ENCODE assay signal across 16 cellular contexts in the genomic region with DNA sequence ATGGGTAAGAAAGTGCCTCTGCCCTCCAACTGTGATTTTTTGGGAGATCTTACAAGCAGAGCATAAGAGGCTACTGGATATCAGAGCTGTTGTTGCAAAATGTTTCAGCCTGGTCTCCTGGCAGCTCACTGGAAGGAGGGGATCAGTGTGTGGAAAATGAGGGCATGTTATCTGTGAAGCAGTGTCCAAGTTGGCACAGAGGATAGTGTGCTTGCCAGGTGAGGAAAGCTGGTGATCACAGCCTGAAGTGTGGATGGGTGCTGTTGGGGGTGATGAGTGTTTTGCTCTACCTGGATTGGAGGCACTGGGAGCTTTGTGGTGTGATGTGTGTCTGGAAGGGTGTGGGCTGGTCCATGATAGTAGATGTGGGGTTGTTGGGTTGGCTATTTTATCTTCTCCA.
DNase-seq lines count a peak whose midpoint lies in the region; ATAC-seq and TF ChIP-seq lines count a peak whose summit lies in the region.
"Had no signal": no experiment of that assay in that cellular context is flagged by ENCODE, and none has a peak within 500 bp of the region (broad histone marks: within the 10 kb centered on the region; RNA-seq: fewer than 3 reads in every experiment).

No MANE protein-coding gene starts in this region.

- H3K4me2 ChIP-seq in OCI-LY1 (ENCODE audit: low read length) (peak overlapping the region; percentile 48; the same call in 1 of the 2 replicates), PC-3 (ENCODE audit: low read length) (no peak overlapping the region), SK-N-SH (no peak overlapping the region)

- H3K27ac ChIP-seq in OCI-LY1 (ENCODE audit: low read depth, low read length, poor library complexity, severe bottlenecking) = peak overlapping the region; percentile 42
- H3K27ac ChIP-seq in PC-3 (ENCODE audit: low read length) = no peak overlapping the region
- no peak overlapping the region for H3K27ac ChIP-seq in SK-N-SH (ENCODE audit: low read depth in 2 of 2, low read length in 1 of 2)

- TF ChIP-seq CTCF in OCI-LY1 (IDR thresholded peaks at IDR 0.05; ENCODE audit: low read length) (no peak), omental fat pad (IDR thresholded peaks at IDR 0.05) (no peak), PC-3 (conservative IDR thresholded peaks at IDR 0.05; ENCODE audit: low read depth, low read length) (no peak), SK-N-SH (IDR thresholded peaks at IDR 0.05) (no peak)

- H3K9me2 ChIP-seq in OCI-LY1 (ENCODE audit: low read depth, low read length) = no peaks in the 10 kb centered on the region
- no peaks in the 10 kb centered on the region for H3K9me2 ChIP-seq in PC-3 (replicated peaks; ENCODE audit: low read length)
- H3K9me2 ChIP-seq in SK-N-SH = 0 out of 2 replicates have a peak, but pooled peaks cover 2% of the 10 kb centered on the region

- intact Hi-C loops in Right ventricle myocardium inferior (cut with DNase I) = no loop called here
- intact Hi-C loops in cardiac septum (cut with DNase I) = no loop called here
- intact Hi-C loops in left cardiac atrium (cut with DNase I) = no loop called here
- intact Hi-C loops in PC-3 (cut with micrococcal nuclease) = no loop called here

- DNase-seq in Right ventricle myocardium inferior (ENCODE audit: missing footprints) (peak; percentile 56), cardiac septum (ENCODE audit: low spot score) (no peak), left cardiac atrium (peak; percentile 48), omental fat pad (ENCODE audit: low spot score) (no peak), PC-3 (no peak), SK-N-SH (no peak)
- DNase-seq: CD8-positive, alpha-beta T cell; DMS79 treated with DMSO at 0.1 percent for 48 hours; GDM1; H9; MV-4-11; NCI-H146; NCI-H2107; NCI-H748 treated with DMSO at 0.1 percent for 48 hours had no signal

- no peak overlapping the region for H2AFZ ChIP-seq in OCI-LY1 (ENCODE audit: low read length)
- H2AFZ ChIP-seq in PC-3 (ENCODE audit: low read length) = no peak overlapping the region
- no peak overlapping the region for H2AFZ ChIP-seq in SK-N-SH (ENCODE audit: low read depth)

- H3K27me3 ChIP-seq in OCI-LY1 (ENCODE audit: insufficient read depth, low read length) (no peaks in the 10 kb centered on the region), PC-3 (ENCODE audit: low read length) (no peaks in the 10 kb centered on the region), SK-N-SH (ENCODE audit: insufficient read depth) (no peaks in the 10 kb centered on the region)

- POLR2A ChIA-PET in PC-3 (lab: Charles Lee; ENCODE audit: unreplicated experiment) (no interaction called here), SK-N-SH (lab: Yijun Ruan, JAX) (no interaction called here)

- H3K9me3 ChIP-seq in OCI-LY1 (ENCODE audit: low read length) = peaks cover 6% of the 10 kb centered on the region; the same call in 1 of the 2 replicates
- no peaks in the 10 kb centered on the region for H3K9me3 ChIP-seq in PC-3 (ENCODE audit: low read length)
- no peaks in the 10 kb centered on the region for H3K9me3 ChIP-seq in SK-N-SH

- TF ChIP-seq RAD21 in SK-N-SH (IDR thresholded peaks at IDR 0.05; ENCODE audit: low read length) = no peak

- no peak for TF ChIP-seq EP300 in SK-N-SH (IDR thresholded peaks at IDR 0.05; ENCODE audit: borderline replicate concordance in 1 of 2, low read depth in 1 of 2, low read length in 1 of 2)

- H3K4me3 ChIP-seq in OCI-LY1 (ENCODE audit: low read depth, low read length, poor library complexity, severe bottlenecking) (peak overlapping the region; percentile 62), PC-3 (ENCODE audit: low read length) (no peak overlapping the region), SK-N-SH (ENCODE audit: low read depth in 2 of 2, low read length in 1 of 2) (no peak overlapping the region)

- peaks cover 57% of the 10 kb centered on the region for H3K36me3 ChIP-seq in OCI-LY1 (ENCODE audit: insufficient read depth, low read length)
- no peaks in the 10 kb centered on the region for H3K36me3 ChIP-seq in PC-3 (ENCODE audit: low read depth, low read length)
- no peaks in the 10 kb centered on the region for H3K36me3 ChIP-seq in SK-N-SH (replicated peaks in 1 of 2; ENCODE audit: control insufficient read depth in 1 of 2, insufficient read depth in 2 of 2, low read length in 1 of 2)

- ATAC-seq in Right ventricle myocardium inferior = peak; percentile 97
- ATAC-seq in left cardiac atrium = peak; percentile 98
- ATAC-seq in omental fat pad (ENCODE audit: low FRiP score) = peak; percentile 66
- no peak for ATAC-seq in HG02938 (IDR thresholded peaks at IDR 0.05; ENCODE audit: unreplicated experiment)
- no peak for ATAC-seq in PC-3
- ATAC-seq: CD8-positive, alpha-beta T cell had no signal

- CTCF ChIA-PET in PC-3 (lab: Charles Lee) (no interaction called here), SK-N-SH (lab: Yijun Ruan, JAX) (interaction anchor here (0.9 to 2.2 kb wide), 4 partner anchors 10 to 137 kb away, joined by 3 to 12 read pairs (median 4); no protein-coding TSS in a partner anchor)

- BruUV-seq in PC-3 (replicated peaks; lab: Mats Ljungman, UMichigan) = no TSS peak

- H3F3A ChIP-seq in OCI-LY1 (ENCODE audit: insufficient read depth, low read length) (no peaks in the 10 kb centered on the region; the same call in 1 of the 2 replicates), PC-3 (ENCODE audit: low read length, unreplicated experiment) (no peaks in the 10 kb centered on the region), SK-N-SH (replicated peaks; ENCODE audit: insufficient read depth) (no peaks in the 10 kb centered on the region)

- H3K79me2 ChIP-seq in OCI-LY1 (ENCODE audit: insufficient read depth, low read length) (peaks cover 14% of the 10 kb centered on the region), PC-3 (ENCODE audit: low read length) (no peaks in the 10 kb centered on the region), SK-N-SH (ENCODE audit: insufficient read depth) (no peaks in the 10 kb centered on the region)

- H3K9ac ChIP-seq in OCI-LY1 (ENCODE audit: low read length) (no peak overlapping the region), PC-3 (ENCODE audit: low read length) (no peak overlapping the region), SK-N-SH (no peak overlapping the region)

- H4K20me1 ChIP-seq in OCI-LY1 (ENCODE audit: insufficient read depth, low read length) (no peaks in the 10 kb centered on the region), PC-3 (ENCODE audit: low read length) (no peaks in the 10 kb centered on the region), SK-N-SH (ENCODE audit: insufficient read depth) (no peaks in the 10 kb centered on the region)

- H3K4me1 ChIP-seq in OCI-LY1 (ENCODE audit: insufficient read depth, low read length, severe bottlenecking) (peaks cover 66% of the 10 kb centered on the region), PC-3 (ENCODE audit: insufficient read depth, low read length) (no peaks in the 10 kb centered on the region), SK-N-SH (ENCODE audit: control insufficient read depth in 1 of 2, insufficient read depth in 2 of 2, low read depth in 1 of 2, low read length in 1 of 2) (no peaks in the 10 kb centered on the region)

TF ChIP-seq in SK-N-SH, 30 proteins besides CTCF, POLR2A, EP300 and RAD21 (continues in another document):
- TF ChIP-seq NRF1 (IDR thresholded peaks at IDR 0.05; ENCODE audit: low read depth, low read length) = no peak
- no peak for TF ChIP-seq MXI1 (IDR thresholded peaks at IDR 0.05; ENCODE audit: low read depth, low read length)
- TF ChIP-seq, protein P1, sequence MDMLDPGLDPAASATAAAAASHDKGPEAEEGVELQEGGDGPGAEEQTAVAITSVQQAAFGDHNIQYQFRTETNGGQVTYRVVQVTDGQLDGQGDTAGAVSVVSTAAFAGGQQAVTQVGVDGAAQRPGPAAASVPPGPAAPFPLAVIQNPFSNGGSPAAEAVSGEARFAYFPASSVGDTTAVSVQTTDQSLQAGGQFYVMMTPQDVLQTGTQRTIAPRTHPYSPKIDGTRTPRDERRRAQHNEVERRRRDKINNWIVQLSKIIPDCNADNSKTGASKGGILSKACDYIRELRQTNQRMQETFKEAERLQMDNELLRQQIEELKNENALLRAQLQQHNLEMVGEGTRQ (IDR thresholded peaks at IDR 0.05; ENCODE audit: borderline replicate concordance, low read depth, low read length) = no peak
- TF ChIP-seq FOSL2 (IDR thresholded peaks at IDR 0.05; ENCODE audit: borderline replicate concordance, low read depth) = no peak
- TF ChIP-seq, protein P2, sequence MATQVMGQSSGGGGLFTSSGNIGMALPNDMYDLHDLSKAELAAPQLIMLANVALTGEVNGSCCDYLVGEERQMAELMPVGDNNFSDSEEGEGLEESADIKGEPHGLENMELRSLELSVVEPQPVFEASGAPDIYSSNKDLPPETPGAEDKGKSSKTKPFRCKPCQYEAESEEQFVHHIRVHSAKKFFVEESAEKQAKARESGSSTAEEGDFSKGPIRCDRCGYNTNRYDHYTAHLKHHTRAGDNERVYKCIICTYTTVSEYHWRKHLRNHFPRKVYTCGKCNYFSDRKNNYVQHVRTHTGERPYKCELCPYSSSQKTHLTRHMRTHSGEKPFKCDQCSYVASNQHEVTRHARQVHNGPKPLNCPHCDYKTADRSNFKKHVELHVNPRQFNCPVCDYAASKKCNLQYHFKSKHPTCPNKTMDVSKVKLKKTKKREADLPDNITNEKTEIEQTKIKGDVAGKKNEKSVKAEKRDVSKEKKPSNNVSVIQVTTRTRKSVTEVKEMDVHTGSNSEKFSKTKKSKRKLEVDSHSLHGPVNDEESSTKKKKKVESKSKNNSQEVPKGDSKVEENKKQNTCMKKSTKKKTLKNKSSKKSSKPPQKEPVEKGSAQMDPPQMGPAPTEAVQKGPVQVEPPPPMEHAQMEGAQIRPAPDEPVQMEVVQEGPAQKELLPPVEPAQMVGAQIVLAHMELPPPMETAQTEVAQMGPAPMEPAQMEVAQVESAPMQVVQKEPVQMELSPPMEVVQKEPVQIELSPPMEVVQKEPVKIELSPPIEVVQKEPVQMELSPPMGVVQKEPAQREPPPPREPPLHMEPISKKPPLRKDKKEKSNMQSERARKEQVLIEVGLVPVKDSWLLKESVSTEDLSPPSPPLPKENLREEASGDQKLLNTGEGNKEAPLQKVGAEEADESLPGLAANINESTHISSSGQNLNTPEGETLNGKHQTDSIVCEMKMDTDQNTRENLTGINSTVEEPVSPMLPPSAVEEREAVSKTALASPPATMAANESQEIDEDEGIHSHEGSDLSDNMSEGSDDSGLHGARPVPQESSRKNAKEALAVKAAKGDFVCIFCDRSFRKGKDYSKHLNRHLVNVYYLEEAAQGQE (IDR thresholded peaks at IDR 0.05; ENCODE audit: low read depth, low read length) = no peak
- TF ChIP-seq YY1 (IDR thresholded peaks at IDR 0.05; ENCODE audit: low read depth) = no peak
- TF ChIP-seq, protein P3, sequence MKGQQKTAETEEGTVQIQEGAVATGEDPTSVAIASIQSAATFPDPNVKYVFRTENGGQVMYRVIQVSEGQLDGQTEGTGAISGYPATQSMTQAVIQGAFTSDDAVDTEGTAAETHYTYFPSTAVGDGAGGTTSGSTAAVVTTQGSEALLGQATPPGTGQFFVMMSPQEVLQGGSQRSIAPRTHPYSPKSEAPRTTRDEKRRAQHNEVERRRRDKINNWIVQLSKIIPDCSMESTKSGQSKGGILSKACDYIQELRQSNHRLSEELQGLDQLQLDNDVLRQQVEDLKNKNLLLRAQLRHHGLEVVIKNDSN (IDR thresholded peaks at IDR 0.05; ENCODE audit: borderline replicate concordance, low read depth) = no peak
- TF ChIP-seq POLR2AphosphoS5 (IDR thresholded peaks at IDR 0.05; ENCODE audit: low read depth, low read length) = no peak

Comparison
In these comparisons a context has a peak if more than half of its experiments do, and no peak if none do; other contexts are left out.
1. DNase-seq: peak in Right ventricle myocardium inferior (single experiment) and left cardiac atrium (single experiment); none in cardiac septum (single experiment), omental fat pad (single experiment), PC-3 (single experiment) and SK-N-SH (single experiment).
2. ATAC-seq: peak in Right ventricle myocardium inferior (single experiment), left cardiac atrium (2 of 2) and omental fat pad (single experiment); none in HG02938 (single experiment) and PC-3 (single experiment).